Comparison of ENCODE assay signal across 21 cellular contexts in genomic region chr1:229205854-229206253, GRCh38.
DNase-seq lines count a peak whose midpoint lies in the region; ATAC-seq and TF ChIP-seq lines count a peak whose summit lies in the region.
"Had no signal": no experiment of that assay in that cellular context is flagged by ENCODE, and none has a peak within 500 bp of the region (broad histone marks: within the 10 kb centered on the region; RNA-seq: fewer than 3 reads in every experiment).

No MANE protein-coding gene starts in this region.

- H3K27ac Mint-ChIP-seq in neural crest cell (ENCODE audit: unreplicated experiment): peak overlapping the region; percentile 71
- H3K27ac Mint-ChIP-seq in stimulated activated naive B cell treated with anti-CD40 and anti-IgM and Interleukin-4, amounts not matched to agents 10 μg/mL and 1 μg/mL and 100 μg/mL, for 72 hours: no peak overlapping the region
- H3K27ac Mint-ChIP-seq: activated T-helper 17 cell treated with anti-CD3 and anti-CD28 coated beads, Interleukin-2, amount 50 U/mL, for 72 hours had no signal

- H3K4me1 ChIP-seq in aorta (ENCODE audit: control insufficient read depth in 1 of 2, insufficient read depth in 2 of 2, low read length in 2 of 2): no peaks in the 10 kb centered on the region

- no peaks in the 10 kb centered on the region for H3K36me3 Mint-ChIP-seq in neural crest cell (ENCODE audit: low read depth)
- no peaks in the 10 kb centered on the region for H3K36me3 Mint-ChIP-seq in stimulated activated naive B cell treated with anti-CD40 and anti-IgM and Interleukin-4, amounts not matched to agents 10 μg/mL and 1 μg/mL and 100 μg/mL, for 72 hours

- 63 to 69% methylated on average over 8 of the region's 8 CpGs for WGBS in aorta, 2 donors

- peaks cover 32% of the 10 kb centered on the region for H3K4me1 Mint-ChIP-seq in neural crest cell
- peaks cover 0 to under 1% of the 10 kb centered on the region in 2 donors for H3K4me1 Mint-ChIP-seq in stimulated activated naive B cell treated with anti-CD40 and anti-IgM and Interleukin-4, amounts not matched to agents 10 μg/mL and 1 μg/mL and 100 μg/mL, for 72 hours
- H3K4me1 Mint-ChIP-seq: activated T-helper 17 cell treated with anti-CD3 and anti-CD28 coated beads, Interleukin-2, amount 50 U/mL, for 72 hours had no signal

- no peaks in the 10 kb centered on the region for H3K9me3 ChIP-seq in aorta (ENCODE audit: control insufficient read depth, low read length)
- H3K9me3 ChIP-seq: mucosa of descending colon, ovary had no signal

- H3K4me3 Mint-ChIP-seq in neural crest cell: no peak overlapping the region
- no peak overlapping the region for H3K4me3 Mint-ChIP-seq in stimulated activated naive B cell treated with anti-CD40 and anti-IgM and Interleukin-4, amounts not matched to agents 10 μg/mL and 1 μg/mL and 100 μg/mL, for 72 hours
- H3K4me3 Mint-ChIP-seq: activated T-helper 17 cell treated with anti-CD3 and anti-CD28 coated beads, Interleukin-2, amount 50 U/mL, for 72 hours; CD8-positive, alpha-beta memory T cell; H9 had no signal

- peak overlapping the region; percentile 89; the same call in 1 of the 2 replicates for H3K27ac ChIP-seq in VCaP
- peak overlapping the region; percentile 43 to 95 for H3K27ac ChIP-seq in aorta (ENCODE audit: low read depth in 1 of 2, low read length in 2 of 2)
- peak overlapping the region in 1 of 2 donors; percentile 80 for H3K27ac ChIP-seq in coronary artery

- H3K36me3 ChIP-seq in aorta (ENCODE audit: control insufficient read depth in 1 of 2, insufficient read depth in 2 of 2, low read length in 1 of 2): no peaks in the 10 kb centered on the region
- H3K36me3 ChIP-seq: ovary had no signal

- H3K4me3 ChIP-seq in aorta (ENCODE audit: low read length in 2 of 2): no peak overlapping the region
- no peak overlapping the region for H3K4me3 ChIP-seq in coronary artery
- H3K4me3 ChIP-seq: mucosa of descending colon, ovary had no signal

- intact Hi-C loops in Right ventricle myocardium inferior (cut with DNase I): no loop called here
- intact Hi-C loops in Right ventricle myocardium superior (cut with DNase I): no loop called here
- intact Hi-C loops in aorta (cut with DNase I): no loop called here

- ATAC-seq in Right ventricle myocardium inferior (peak; percentile 34), Right ventricle myocardium superior (ENCODE audit: poor library complexity) (no peak), aorta (ENCODE audit: low FRiP score) (no peak), HG02938 (IDR thresholded peaks at IDR 0.05; ENCODE audit: unreplicated experiment) (no peak)
- no peak for ATAC-seq in stimulated activated naive B cell treated with anti-CD40 and anti-IgM and Interleukin-4, amounts not matched to agents 10 μg/mL and 1 μg/mL and 100 μg/mL, for 72 hours (replicated peaks)
- ATAC-seq: activated CD4-positive, CD25-positive, alpha-beta regulatory T cell treated with anti-CD3 and anti-CD28 coated beads, Interleukin-2, amount 50 U/mL, for 24 hours; activated T-helper 17 cell treated with anti-CD3 and anti-CD28 coated beads, Interleukin-2, amount 50 U/mL, for 72 hours; mucosa of descending colon had no signal

- peaks cover 3% of the 10 kb centered on the region for H3K9me3 Mint-ChIP-seq in neural crest cell
- H3K9me3 Mint-ChIP-seq in stimulated activated naive B cell treated with anti-CD40 and anti-IgM and Interleukin-4, amounts not matched to agents 10 μg/mL and 1 μg/mL and 100 μg/mL, for 72 hours: no peaks in the 10 kb centered on the region
- H3K9me3 Mint-ChIP-seq: activated T-helper 17 cell treated with anti-CD3 and anti-CD28 coated beads, Interleukin-2, amount 50 U/mL, for 72 hours; H9 had no signal

- no peaks in the 10 kb centered on the region for H3K27me3 Mint-ChIP-seq in neural crest cell (ENCODE audit: low read depth)
- H3K27me3 Mint-ChIP-seq in stimulated activated naive B cell treated with anti-CD40 and anti-IgM and Interleukin-4, amounts not matched to agents 10 μg/mL and 1 μg/mL and 100 μg/mL, for 72 hours: peaks cover 0 to 5% of the 10 kb centered on the region in 2 donors
- H3K27me3 Mint-ChIP-seq: activated T-helper 17 cell treated with anti-CD3 and anti-CD28 coated beads, Interleukin-2, amount 50 U/mL, for 72 hours; CD8-positive, alpha-beta memory T cell had no signal

- no peak for DNase-seq in Right ventricle myocardium inferior (ENCODE audit: missing footprints)
- DNase-seq in Right ventricle myocardium superior: no peak
- DNase-seq in neural crest cell (ENCODE audit: low read depth, low spot score): no peak
- no peak for DNase-seq in aorta
- DNase-seq in coronary artery (ENCODE audit: low spot score): no peak
- no peak for DNase-seq in stimulated activated naive B cell treated with anti-CD40 and anti-IgM and Interleukin-4, amounts not matched to agents 10 μg/mL and 1 μg/mL and 100 μg/mL, for 72 hours
- DNase-seq: ACHN; CD8-positive, alpha-beta memory T cell; cerebellar nuclear complex; effector memory CD4-positive, alpha-beta T cell; H9; hypothalamus; Karpas-422; kidney glomerular epithelial cell; mucosa of descending colon; NCI-H1092 treated with DMSO at 0.1 percent for 48 hours; ovary had no signal

- no peaks in the 10 kb centered on the region for H3K27me3 ChIP-seq in aorta (ENCODE audit: control insufficient read depth in 1 of 2, insufficient read depth in 2 of 2, low read length in 1 of 2)
- H3K27me3 ChIP-seq: ovary had no signal

- TF ChIP-seq CTCF in VCaP (conservative IDR thresholded peaks at IDR 0.05): no peak
- TF ChIP-seq CTCF in neural crest cell (conservative IDR thresholded peaks at IDR 0.05): no peak
- no peak for TF ChIP-seq CTCF in coronary artery (IDR thresholded peaks at IDR 0.05)
